In the genomic region with DNA sequence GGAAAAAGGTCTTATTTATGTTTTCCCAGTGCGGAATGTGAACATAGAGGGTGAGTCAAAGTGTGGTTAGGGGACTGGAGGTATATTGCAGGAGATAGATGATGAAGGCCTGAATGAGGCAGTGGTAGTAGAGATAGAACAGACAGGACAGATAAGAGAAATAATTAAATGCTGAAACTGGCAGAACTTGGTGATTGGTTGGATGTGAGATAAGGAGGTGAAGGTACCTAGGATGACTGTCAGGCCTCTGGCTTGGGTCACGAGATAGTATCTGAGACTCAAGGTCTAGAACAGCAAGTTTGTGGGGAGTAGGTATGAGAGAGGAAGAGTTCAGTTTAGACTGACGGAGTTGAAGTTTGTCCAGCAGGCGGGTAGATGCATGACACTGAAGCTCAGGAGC, we compare ENCODE assay signal across 18 cellular contexts. TPM values are rescaled to one million over a fixed set of nuclear protein-coding genes. Genes with fewer than 3 reads are reported as not detected.
DNase-seq lines count a peak whose midpoint lies in the region; ATAC-seq and TF ChIP-seq lines count a peak whose summit lies in the region.
"Had no signal": no experiment of that assay in that cellular context is flagged by ENCODE, and none has a peak within 500 bp of the region (broad histone marks: within the 10 kb centered on the region; RNA-seq: fewer than 3 reads in every experiment).

No MANE protein-coding gene starts in this region.

- no peaks in the 10 kb centered on the region for H3K27me3 ChIP-seq in brain microvascular endothelial cell (replicated peaks)
- H3K27me3 ChIP-seq: MG63, thyroid gland had no signal

- H3K36me3 ChIP-seq in KOPT-K1 (ENCODE audit: insufficient read depth, low read length) (peaks cover 33% of the 10 kb centered on the region), brain microvascular endothelial cell (replicated peaks) (no peaks in the 10 kb centered on the region)
- H3K36me3 ChIP-seq: MG63, thyroid gland had no signal

- intact Hi-C loops in sciatic nerve (cut with DNase I), result no loop called here

- ATAC-seq in sciatic nerve, result no peak
- no peak for ATAC-seq in HG03354 (IDR thresholded peaks at IDR 0.05; ENCODE audit: poor library complexity, severe bottlenecking, unreplicated experiment)

- H3K27ac ChIP-seq in KOPT-K1 (ENCODE audit: low read depth, low read length, poor library complexity, severe bottlenecking) (peak overlapping the region; percentile 96), brain microvascular endothelial cell (no peak overlapping the region)
- H3K27ac ChIP-seq: C4-2B, SK-N-MC, thyroid gland had no signal

- peak overlapping the region; percentile 6 for H3K4me3 Mint-ChIP-seq in T-helper 2 cell treated with Interferon-gamma antibody and Interleukin-4, amounts not matched to agents 5 μg/mL and 100 μg/mL, for 36 hours
- peak overlapping the region; percentile 94 for H3K4me3 Mint-ChIP-seq in neural crest cell

- peaks cover 45% of the 10 kb centered on the region for H3K4me1 Mint-ChIP-seq in T-helper 2 cell treated with Interferon-gamma antibody and Interleukin-4, amounts not matched to agents 5 μg/mL and 100 μg/mL, for 36 hours (ENCODE audit: low read depth)
- peaks cover 41% of the 10 kb centered on the region for H3K4me1 Mint-ChIP-seq in neural crest cell

- H3K36me3 Mint-ChIP-seq in T-helper 2 cell treated with Interferon-gamma antibody and Interleukin-4, amounts not matched to agents 5 μg/mL and 100 μg/mL, for 36 hours (ENCODE audit: low read depth), result peaks cover 24% of the 10 kb centered on the region
- H3K36me3 Mint-ChIP-seq in neural crest cell (ENCODE audit: low read depth), result no peaks in the 10 kb centered on the region

- in situ Hi-C loops in brain microvascular endothelial cell (cut with HindIII; ENCODE audit: low pct_ligation_motif_present, low sequenced_read_pairs), result no loop called here

- H3K9me3 Mint-ChIP-seq in T-helper 2 cell treated with Interferon-gamma antibody and Interleukin-4, amounts not matched to agents 5 μg/mL and 100 μg/mL, for 36 hours, result no peaks in the 10 kb centered on the region
- H3K9me3 Mint-ChIP-seq in neural crest cell, result no peaks in the 10 kb centered on the region

- H3K4me3 ChIP-seq in GM12865 (ENCODE audit: low read depth, low read length) (no peak overlapping the region), brain microvascular endothelial cell (ENCODE audit: low read depth, low read length) (no peak overlapping the region)
- H3K4me3 ChIP-seq: MG63, SK-N-MC, thyroid gland had no signal

- H3K9me3 ChIP-seq in KOPT-K1 (ENCODE audit: insufficient read depth, low read length, poor library complexity, severe bottlenecking), result no peaks in the 10 kb centered on the region
- H3K9me3 ChIP-seq: MG63, thyroid gland had no signal

- TF ChIP-seq CTCF in GM12865 (IDR thresholded peaks at IDR 0.05; ENCODE audit: insufficient read depth, low read depth, low read length, missing control alignments) (no peak), neural crest cell (conservative IDR thresholded peaks at IDR 0.05) (no peak), brain microvascular endothelial cell (IDR thresholded peaks at IDR 0.05; ENCODE audit: low read depth, low read length, missing control alignments) (no peak)

- DNase-seq in GM12865 (ENCODE audit: low read depth) (peak; percentile 22), neural crest cell (ENCODE audit: low read depth, low spot score) (no peak), sciatic nerve (ENCODE audit: low spot score) (no peak), brain microvascular endothelial cell (no peak)
- DNase-seq in T-helper 2 cell treated with Interferon-gamma antibody and Interleukin-4, amounts not matched to agents 5 μg/mL and 100 μg/mL, for 36 hours (ENCODE audit: low spot score), result no peak
- DNase-seq: activated CD4-positive, alpha-beta T cell treated with anti-CD3 and anti-CD28 coated beads, Interleukin-2, amount 50 U/mL, for 1 hour; activated naive CD4-positive, alpha-beta T cell treated with anti-CD3 and anti-CD28 coated beads, Interleukin-2, amount 50 U/mL, for 16 hours; effector memory CD4-positive, alpha-beta T cell; MG63; NCI-H1930; NCI-H510A; occipital lobe; stimulated activated CD4-positive, alpha-beta T cell treated with anti-CD3 and anti-CD28 coated beads, Interleukin-2, amount 100 ng/mL, for 48 hours; thyroid gland had no signal

- H3K27me3 Mint-ChIP-seq in T-helper 2 cell treated with Interferon-gamma antibody and Interleukin-4, amounts not matched to agents 5 μg/mL and 100 μg/mL, for 36 hours (ENCODE audit: low read depth), result no peaks in the 10 kb centered on the region
- H3K27me3 Mint-ChIP-seq in neural crest cell (ENCODE audit: low read depth), result peaks cover 3% of the 10 kb centered on the region

- H3K27ac Mint-ChIP-seq in T-helper 2 cell treated with Interferon-gamma antibody and Interleukin-4, amounts not matched to agents 5 μg/mL and 100 μg/mL, for 36 hours, result no peak overlapping the region
- H3K27ac Mint-ChIP-seq in neural crest cell (ENCODE audit: unreplicated experiment), result no peak overlapping the region

RNA-seq across cellular contexts. Expression of a gene that starts 3.5 kb away (rescaled TPM):
- 33.6 and 36.1 TPM in 2 replicates for total RNA-seq in neural crest cell
- total RNA-seq in sciatic nerve, result not detected

Comparison
In these comparisons a context has a peak if more than half of its experiments do, and no peak if none do; other contexts are left out.
1. RNA of a gene that starts 3.5 kb away (total RNA-seq): 33.6 to 36.1 TPM in neural crest cell; not detected in sciatic nerve (single experiment); every median in the first group is over 10 times any median in the second.